Comparison of ENCODE assay signal across 22 cellular contexts in the genomic region with DNA sequence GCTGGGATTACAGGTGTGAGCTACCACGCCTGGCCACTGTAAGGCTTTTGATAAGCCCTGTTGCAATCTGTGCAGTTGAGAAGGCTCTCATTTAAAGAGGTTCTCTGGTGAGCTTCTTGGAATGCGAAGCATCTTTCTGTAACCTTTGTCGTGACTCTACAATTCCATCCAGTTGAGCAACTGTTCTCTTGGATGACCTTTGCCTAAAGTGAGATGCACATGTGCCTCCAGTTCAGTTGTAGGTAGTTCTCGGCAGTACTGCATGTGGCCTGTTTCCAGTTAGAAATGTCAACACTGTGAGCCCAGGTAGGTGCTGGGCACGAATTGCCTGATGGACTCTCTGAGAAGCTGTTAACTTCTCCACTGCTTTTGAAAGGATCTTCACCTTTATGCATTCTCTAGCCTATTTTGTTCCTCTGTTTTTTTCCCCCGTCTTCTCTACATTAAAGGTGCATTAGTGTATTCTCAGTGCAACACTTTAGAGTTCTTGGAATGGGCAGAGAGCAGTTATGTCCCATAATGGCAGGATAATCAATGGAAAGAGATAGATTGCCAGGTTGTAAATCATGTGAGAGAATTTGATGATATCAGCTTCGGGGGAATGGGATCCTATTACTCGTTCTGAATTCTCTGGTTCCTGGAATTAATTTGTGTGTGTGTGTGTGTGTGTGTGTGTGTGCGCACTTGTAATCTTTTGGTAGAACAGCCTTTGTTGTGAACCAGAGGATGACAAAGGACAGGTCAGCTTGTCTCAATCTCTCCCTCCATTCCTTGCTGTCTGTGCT. TPM values are rescaled to one million over a fixed set of nuclear protein-coding genes. Genes with fewer than 3 reads are reported as not detected.
A peak's percentile ranks its signal among the peaks of the same experiment; 100 is the strongest.
DNase-seq lines count a peak whose midpoint lies in the region; ATAC-seq and TF ChIP-seq lines count a peak whose summit lies in the region.
"Had no signal": no experiment of that assay in that cellular context is flagged by ENCODE, and none has a peak within 500 bp of the region (broad histone marks: within the 10 kb centered on the region; RNA-seq: fewer than 3 reads in every experiment).

No MANE protein-coding gene starts in this region.

- 70% methylated on average over 9 of the region's 9 CpGs for WGBS in prostate gland

- H3K36me3 ChIP-seq in cardiac muscle cell: no peaks in the 10 kb centered on the region
- no peaks in the 10 kb centered on the region for H3K36me3 ChIP-seq in brain microvascular endothelial cell (replicated peaks)
- H3K36me3 ChIP-seq in prostate gland: no peaks in the 10 kb centered on the region

- in situ Hi-C loops in brain microvascular endothelial cell (cut with HindIII; ENCODE audit: low pct_ligation_motif_present, low sequenced_read_pairs): no loop called here

- TF ChIP-seq CTCF in cardiac muscle cell (IDR thresholded peaks at IDR 0.05; ENCODE audit: low read depth, low read length): no peak
- no peak for TF ChIP-seq CTCF in brain microvascular endothelial cell (IDR thresholded peaks at IDR 0.05; ENCODE audit: low read depth, low read length, missing control alignments)
- TF ChIP-seq CTCF in prostate gland (IDR thresholded peaks at IDR 0.05): no peak

- H3K4me3 ChIP-seq in cardiac muscle cell: no peak overlapping the region
- no peak overlapping the region for H3K4me3 ChIP-seq in brain microvascular endothelial cell (ENCODE audit: low read depth, low read length)
- no peak overlapping the region for H3K4me3 ChIP-seq in prostate gland
- H3K4me3 ChIP-seq: K562, psoas muscle, testis had no signal

- H3K4me1 ChIP-seq in cardiac muscle cell (ENCODE audit: low read depth) (no peaks in the 10 kb centered on the region), prostate gland (replicated peaks) (no peaks in the 10 kb centered on the region)

- intact Hi-C loops in Right ventricle myocardium inferior (cut with DNase I): no loop called here
- intact Hi-C loops in prostate gland (cut with DNase I): no loop called here

- TF ChIP-seq POLR2A in prostate gland (IDR thresholded peaks at IDR 0.05): no peak

- H3K27ac ChIP-seq in cardiac muscle cell: peak overlapping the region; percentile 12
- H3K27ac ChIP-seq in brain microvascular endothelial cell: no peak overlapping the region
- no peak overlapping the region for H3K27ac ChIP-seq in prostate gland
- H3K27ac ChIP-seq: HL-60, psoas muscle had no signal

- DNase-seq in cardiac muscle cell (ENCODE audit: low read depth in 1 of 2, low spot score in 1 of 2) (no peak), Right ventricle myocardium inferior (ENCODE audit: missing footprints) (no peak), brain microvascular endothelial cell (peak; percentile 32), kidney tubule cell (ENCODE audit: low spot score) (peak; percentile 12), retina (no peak), prostate gland (ENCODE audit: low spot score) (no peak)
- DNase-seq in stimulated activated CD8-positive, alpha-beta memory T cell treated with anti-CD3 and anti-CD28 coated beads, Interleukin-4, amount 100 ng/mL, for 48 hours: no peak
- DNase-seq: 8988T; activated B cell treated with CpG ODN at 0.5 μM for 24 hours; activated naive CD8-positive, alpha-beta T cell treated with anti-CD3 and anti-CD28 coated beads for 36 hours; DMS79; NCI-H2029 treated with DMSO at 0.1 percent for 48 hours; NCI-H526; psoas muscle; SHP77; T-helper 17 cell; testis had no signal

- ATAC-seq in Right ventricle myocardium inferior: no peak
- no peak for ATAC-seq in GM19035 (IDR thresholded peaks at IDR 0.05; ENCODE audit: unreplicated experiment)
- ATAC-seq: esophagus mucosa, K562, T-helper 17 cell had no signal

- no peaks in the 10 kb centered on the region for H3K27me3 ChIP-seq in cardiac muscle cell
- no peaks in the 10 kb centered on the region for H3K27me3 ChIP-seq in brain microvascular endothelial cell (replicated peaks)
- H3K27me3 ChIP-seq in prostate gland (replicated peaks; ENCODE audit: insufficient read depth): no peaks in the 10 kb centered on the region
- H3K27me3 ChIP-seq: testis had no signal

- H3K9me3 ChIP-seq in cardiac muscle cell (ENCODE audit: low read depth) (no peaks in the 10 kb centered on the region), prostate gland (no peaks in the 10 kb centered on the region)
- H3K9me3 ChIP-seq: psoas muscle, testis had no signal

RNA-seq across cellular contexts. Expression of a gene that starts 51.0 kb away (rescaled TPM):
- total RNA-seq in cardiac muscle cell (35.1 and 45.7 TPM in 2 replicates), Right ventricle myocardium inferior (34.1 TPM), prostate gland (10 to 100 TPM; 22.0 to 78.6 TPM)
- polyA plus RNA-seq in cardiac muscle cell: 15.2 and 19.0 TPM in 2 replicates
- total RNA-seq: activated CD8-positive, alpha-beta memory T cell treated with anti-CD3 and anti-CD28 coated beads for 36 hours had no signal
- polyA plus RNA-seq: K562 had no signal

Comparison
In these comparisons a context has a peak if more than half of its experiments do, and no peak if none do; other contexts are left out.
1. DNase-seq: peak in brain microvascular endothelial cell (single experiment) and kidney tubule cell (single experiment); none in cardiac muscle cell (0 of 2), Right ventricle myocardium inferior (single experiment), retina (single experiment), stimulated activated CD8-positive, alpha-beta memory T cell treated with anti-CD3 and anti-CD28 coated beads, Interleukin-4, amount 100 ng/mL, for 48 hours (single experiment) and prostate gland (single experiment).